8 cellular contexts compared by ENCODE assay signal in genomic region chr17:48816438-48816773, GRCh38. TPM values are rescaled to one million over a fixed set of nuclear protein-coding genes. Genes with fewer than 3 reads are reported as not detected.
DNase-seq lines count a peak whose midpoint lies in the region; ATAC-seq, FAIRE-seq and TF ChIP-seq lines count a peak whose summit lies in the region.

No MANE protein-coding gene starts in this region.

- no peaks in the 10 kb centered on the region for H3K36me3 ChIP-seq in keratinocyte (ENCODE audit: control insufficient read depth in 2 of 2, extremely low read depth in 1 of 2, insufficient read depth in 2 of 2, low read length in 2 of 2)
- no peaks in the 10 kb centered on the region for H3K36me3 ChIP-seq in subcutaneous abdominal adipose tissue (ENCODE audit: control insufficient read depth in 5 of 5, insufficient read depth in 5 of 5, low read length in 5 of 5)
- H3K36me3 ChIP-seq in mucosa of descending colon (ENCODE audit: low read depth): no peaks in the 10 kb centered on the region

- no peaks in the 10 kb centered on the region for H3K79me2 ChIP-seq in keratinocyte (ENCODE audit: control insufficient read depth, insufficient read depth, low read length)

- H3K4me3 ChIP-seq in keratinocyte (ENCODE audit: control insufficient read depth in 2 of 3, extremely low read depth in 1 of 3, insufficient read depth in 2 of 3, low read depth in 1 of 3, low read length in 3 of 3) (peak overlapping the region in 1 of 3 experiments; percentile 42), subcutaneous abdominal adipose tissue (ENCODE audit: low read depth in 1 of 5, low read length in 5 of 5) (peak overlapping the region in 4 of 5 donors; percentile 56 to 69 (median 58)), mucosa of descending colon (no peak overlapping the region)

- POLR2A ChIA-PET in activated CD4-positive, alpha-beta T cell treated with anti-CD3 and anti-CD28 coated beads, Interleukin-2, amount 10 ng/mL, durations not matched to agents 7 days and 5 days (lab: Charles Lee): no interaction called here

- ATAC-seq in mucosa of descending colon: no peak

- H3K9me3 ChIP-seq in keratinocyte (ENCODE audit: control insufficient read depth, low read depth, low read length) (no peaks in the 10 kb centered on the region), subcutaneous abdominal adipose tissue (ENCODE audit: control insufficient read depth in 5 of 5, low read length in 5 of 5) (no peaks in the 10 kb centered on the region), mucosa of descending colon (no peaks in the 10 kb centered on the region)

- peaks cover 59% of the 10 kb centered on the region for H3K27me3 Mint-ChIP-seq in activated CD4-positive, alpha-beta T cell treated with anti-CD3 and anti-CD28 coated beads, Interleukin-2, amount 10 ng/mL, durations not matched to agents 7 days and 5 days
- peaks cover 64% of the 10 kb centered on the region for H3K27me3 Mint-ChIP-seq in activated T-helper 1 cell treated with anti-CD3 and anti-CD28 coated beads, Interleukin-12 subunit alpha, Interleukin-12 subunit beta, Interleukin-2, Interleukin-4 antibody, amounts not matched to agents 30 ng/mL and 10 ng/mL and 1 ng/mL, durations not matched to agents 14 hours and 24 hours and 36 hours (ENCODE audit: insufficient read depth)

- intact Hi-C loops in activated T-helper 1 cell treated with anti-CD3 and anti-CD28 coated beads, Interleukin-12 subunit alpha, Interleukin-12 subunit beta, Interleukin-2, Interleukin-4 antibody, amounts not matched to agents 30 ng/mL and 10 ng/mL and 1 ng/mL, durations not matched to agents 14 hours and 24 hours and 36 hours (cut with micrococcal nuclease): no loop called here
- intact Hi-C loops in mucosa of descending colon (cut with DNase I, micrococcal nuclease): no loop called here

- FAIRE-seq in keratinocyte (lab: Jason Lieb, UNC): no peak

- peaks cover 16% of the 10 kb centered on the region for H3K4me1 Mint-ChIP-seq in activated CD4-positive, alpha-beta T cell treated with anti-CD3 and anti-CD28 coated beads, Interleukin-2, amount 10 ng/mL, durations not matched to agents 7 days and 5 days
- H3K4me1 Mint-ChIP-seq in activated T-helper 1 cell treated with anti-CD3 and anti-CD28 coated beads, Interleukin-12 subunit alpha, Interleukin-12 subunit beta, Interleukin-2, Interleukin-4 antibody, amounts not matched to agents 30 ng/mL and 10 ng/mL and 1 ng/mL, durations not matched to agents 14 hours and 24 hours and 36 hours (ENCODE audit: low read depth): peaks cover 18% of the 10 kb centered on the region

- no peak overlapping the region for H3K9ac ChIP-seq in keratinocyte (ENCODE audit: control insufficient read depth, extremely low read depth, insufficient read depth, low read length)
- peak overlapping the region in 2 of 5 donors; percentile 3 to 20 for H3K9ac ChIP-seq in subcutaneous abdominal adipose tissue (ENCODE audit: low read length in 5 of 5)

- DNase-seq in activated CD4-positive, alpha-beta T cell treated with anti-CD3 and anti-CD28 coated beads, Interleukin-2, amount 10 ng/mL, durations not matched to agents 7 days and 5 days: no peak
- no peak for DNase-seq in activated CD4-positive, alpha-beta T cell treated with anti-CD3 and anti-CD28 coated beads, Interleukin-2, amount 50 U/mL, for 1 hour
- no peak for DNase-seq in activated T-helper 1 cell treated with anti-CD3 and anti-CD28 coated beads, Interleukin-12 subunit alpha, Interleukin-12 subunit beta, Interleukin-2, Interleukin-4 antibody, amounts not matched to agents 30 ng/mL and 10 ng/mL and 1 ng/mL, durations not matched to agents 14 hours and 24 hours and 36 hours (ENCODE audit: low spot score)
- DNase-seq in keratinocyte (ENCODE audit: low read depth, low spot score): no peak
- DNase-seq in mucosa of descending colon: no peak
- DNase-seq in SW 1271 (lab: John Stamatoyannopoulos, UW): no peak
- no peak for DNase-seq in hepatic stellate cell (ENCODE audit: low spot score)

- peaks cover 9% of the 10 kb centered on the region for H3K4me1 ChIP-seq in keratinocyte (ENCODE audit: control insufficient read depth, extremely low read depth, insufficient read depth, low read length)
- H3K4me1 ChIP-seq in subcutaneous abdominal adipose tissue (ENCODE audit: control insufficient read depth in 5 of 5, insufficient read depth in 5 of 5, low read length in 5 of 5): peaks cover 3 to 14% (median 13%) of the 10 kb centered on the region in 5 donors
- peaks cover 19% of the 10 kb centered on the region for H3K4me1 ChIP-seq in mucosa of descending colon (ENCODE audit: low read depth)

- no peaks in the 10 kb centered on the region for H3K36me3 Mint-ChIP-seq in activated CD4-positive, alpha-beta T cell treated with anti-CD3 and anti-CD28 coated beads, Interleukin-2, amount 10 ng/mL, durations not matched to agents 7 days and 5 days (ENCODE audit: low read depth)
- no peaks in the 10 kb centered on the region for H3K36me3 Mint-ChIP-seq in activated T-helper 1 cell treated with anti-CD3 and anti-CD28 coated beads, Interleukin-12 subunit alpha, Interleukin-12 subunit beta, Interleukin-2, Interleukin-4 antibody, amounts not matched to agents 30 ng/mL and 10 ng/mL and 1 ng/mL, durations not matched to agents 14 hours and 24 hours and 36 hours (ENCODE audit: low read depth)

- CTCF ChIA-PET in activated CD4-positive, alpha-beta T cell treated with anti-CD3 and anti-CD28 coated beads, Interleukin-2, amount 10 ng/mL, durations not matched to agents 7 days and 5 days (lab: Charles Lee): interaction anchor here (0.8 to 9.4 kb wide), 5 partner anchors 9 to 62 kb away, joined by 3 to 96 read pairs (median 4); no protein-coding TSS in a partner anchor

- peak overlapping the region; percentile 67 for H3K4me3 Mint-ChIP-seq in activated CD4-positive, alpha-beta T cell treated with anti-CD3 and anti-CD28 coated beads, Interleukin-2, amount 10 ng/mL, durations not matched to agents 7 days and 5 days
- peak overlapping the region; percentile 81 for H3K4me3 Mint-ChIP-seq in activated T-helper 1 cell treated with anti-CD3 and anti-CD28 coated beads, Interleukin-12 subunit alpha, Interleukin-12 subunit beta, Interleukin-2, Interleukin-4 antibody, amounts not matched to agents 30 ng/mL and 10 ng/mL and 1 ng/mL, durations not matched to agents 14 hours and 24 hours and 36 hours

- H2AFZ ChIP-seq in keratinocyte (ENCODE audit: control insufficient read depth, low read length): peak overlapping the region; percentile 26

- H3K9me3 Mint-ChIP-seq in activated CD4-positive, alpha-beta T cell treated with anti-CD3 and anti-CD28 coated beads, Interleukin-2, amount 10 ng/mL, durations not matched to agents 7 days and 5 days: no peaks in the 10 kb centered on the region
- no peaks in the 10 kb centered on the region for H3K9me3 Mint-ChIP-seq in activated T-helper 1 cell treated with anti-CD3 and anti-CD28 coated beads, Interleukin-12 subunit alpha, Interleukin-12 subunit beta, Interleukin-2, Interleukin-4 antibody, amounts not matched to agents 30 ng/mL and 10 ng/mL and 1 ng/mL, durations not matched to agents 14 hours and 24 hours and 36 hours

- H3K27ac ChIP-seq in keratinocyte (ENCODE audit: control insufficient read depth, insufficient read depth, low read length) (no peak overlapping the region), subcutaneous abdominal adipose tissue (ENCODE audit: low read depth, low read length) (no peak overlapping the region)

- H3K9me1 ChIP-seq in keratinocyte (ENCODE audit: control insufficient read depth, extremely low read depth, insufficient read depth, low read length): no peaks in the 10 kb centered on the region

- H3K4me2 ChIP-seq in keratinocyte (ENCODE audit: control insufficient read depth, extremely low read depth, insufficient read depth, low read depth, low read length): peak overlapping the region; percentile 73

- H4K20me1 ChIP-seq in keratinocyte (ENCODE audit: control insufficient read depth, extremely low read depth, insufficient read depth, low read length): no peaks in the 10 kb centered on the region

- H3K27me3 ChIP-seq in keratinocyte (ENCODE audit: control insufficient read depth, extremely low read depth, insufficient read depth, low read length) (peaks cover 41% of the 10 kb centered on the region), subcutaneous abdominal adipose tissue (ENCODE audit: control insufficient read depth in 5 of 5, insufficient read depth in 4 of 5, low read length in 5 of 5) (peaks cover 5 to 11% (median 9%) of the 10 kb centered on the region in 5 donors)

- no peak overlapping the region for H3K27ac Mint-ChIP-seq in activated CD4-positive, alpha-beta T cell treated with anti-CD3 and anti-CD28 coated beads, Interleukin-2, amount 10 ng/mL, durations not matched to agents 7 days and 5 days
- no peak overlapping the region for H3K27ac Mint-ChIP-seq in activated T-helper 1 cell treated with anti-CD3 and anti-CD28 coated beads, Interleukin-12 subunit alpha, Interleukin-12 subunit beta, Interleukin-2, Interleukin-4 antibody, amounts not matched to agents 30 ng/mL and 10 ng/mL and 1 ng/mL, durations not matched to agents 14 hours and 24 hours and 36 hours

- TF ChIP-seq CTCF in keratinocyte (optimal IDR thresholded peaks at IDR 0.05 in 1 of 3, IDR thresholded peaks at IDR 0.05 in 1 of 3, conservative IDR thresholded peaks at IDR 0.05 in 1 of 3; ENCODE audit: extremely low read depth in 1 of 3, insufficient read depth in 2 of 3, low read length in 3 of 3) (no peak), mucosa of descending colon (IDR thresholded peaks at IDR 0.05) (no peak)

- dilution Hi-C loops in keratinocyte (cut with MboI; ENCODE audit: extremely low pct_ligation_motif_present, low sequenced_read_pairs): loop anchor here (10.0 kb wide), 1 partner anchor 68 kb away; no protein-coding TSS in a partner anchor

RNA-seq across cellular contexts. Expression of gene TTLL6, which starts 0.6 kb away (rescaled TPM):
- not detected for total RNA-seq in activated CD4-positive, alpha-beta T cell treated with anti-CD3 and anti-CD28 coated beads, Interleukin-2, amount 10 ng/mL, durations not matched to agents 7 days and 5 days
- not detected in 2 replicates for total RNA-seq in activated T-helper 1 cell treated with anti-CD3 and anti-CD28 coated beads, Interleukin-12 subunit alpha, Interleukin-12 subunit beta, Interleukin-2, Interleukin-4 antibody, amounts not matched to agents 30 ng/mL and 10 ng/mL and 1 ng/mL, durations not matched to agents 14 hours and 24 hours and 36 hours
- not detected in 3 replicates for polyA plus RNA-seq in keratinocyte
- polyA plus RNA-seq in keratinocyte (2011; ENCODE audit: low read depth): not detected
- polyA plus RNA-seq in keratinocyte (2011; cell fraction: cytosol; rRNA removed): not detected in 2 replicates
- not detected in 2 replicates for polyA plus RNA-seq in keratinocyte (2011; cell fraction: nucleus; rRNA removed)
- polyA plus RNA-seq in keratinocyte (2012; ENCODE audit: low replicate concordance): not detected in 2 replicates
- polyA minus RNA-seq in keratinocyte: not detected in 3 replicates
- not detected for polyA minus RNA-seq in keratinocyte (2011; cell fraction: cytosol; rRNA and poly(A)+ RNA removed)
- not detected in 2 replicates for polyA minus RNA-seq in keratinocyte (2011; cell fraction: nucleus; rRNA and poly(A)+ RNA removed)
- 10 to 100 TPM; 10.7 to 25.1 (median 12.2) TPM for total RNA-seq in mucosa of descending colon

RNA-seq across cellular contexts. Expression of gene CALCOCO2, which starts 14.4 kb away (rescaled TPM):
- total RNA-seq in activated CD4-positive, alpha-beta T cell treated with anti-CD3 and anti-CD28 coated beads, Interleukin-2, amount 10 ng/mL, durations not matched to agents 7 days and 5 days: 100 to 1,000 TPM; 171 to 214 TPM
- 50.3 and 57.9 TPM in 2 replicates for total RNA-seq in activated T-helper 1 cell treated with anti-CD3 and anti-CD28 coated beads, Interleukin-12 subunit alpha, Interleukin-12 subunit beta, Interleukin-2, Interleukin-4 antibody, amounts not matched to agents 30 ng/mL and 10 ng/mL and 1 ng/mL, durations not matched to agents 14 hours and 24 hours and 36 hours
- 58.8 to 79.7 TPM (median 76.0 TPM) in 3 replicates for polyA plus RNA-seq in keratinocyte
- 222 TPM for polyA plus RNA-seq in keratinocyte (2011; ENCODE audit: low read depth)
- polyA plus RNA-seq in keratinocyte (2011; cell fraction: cytosol; rRNA removed): 39.4 and 73.6 TPM in 2 replicates
- polyA plus RNA-seq in keratinocyte (2011; cell fraction: nucleus; rRNA removed): 56.5 and 59.7 TPM in 2 replicates
- 49.9 and 67.9 TPM in 2 replicates for polyA plus RNA-seq in keratinocyte (2012; ENCODE audit: low replicate concordance)
- 34.6 to 129 TPM (median 106 TPM) in 3 replicates for polyA minus RNA-seq in keratinocyte
- polyA minus RNA-seq in keratinocyte (2011; cell fraction: cytosol; rRNA and poly(A)+ RNA removed): 31.8 TPM
- polyA minus RNA-seq in keratinocyte (2011; cell fraction: nucleus; rRNA and poly(A)+ RNA removed): 15.5 and 49.6 TPM in 2 replicates
- total RNA-seq in mucosa of descending colon: 100 to 1,000 TPM; 181 to 296 (median 224) TPM

Comparison
In these comparisons a context has a peak if more than half of its experiments do, and no peak if none do; other contexts are left out.
1. RNA of gene TTLL6, which starts 0.6 kb away (total RNA-seq): 10.7 to 25.1 TPM in mucosa of descending colon; not detected in activated CD4-positive, alpha-beta T cell treated with anti-CD3 and anti-CD28 coated beads, Interleukin-2, amount 10 ng/mL, durations not matched to agents 7 days and 5 days and not detected in activated T-helper 1 cell treated with anti-CD3 and anti-CD28 coated beads, Interleukin-12 subunit alpha, Interleukin-12 subunit beta, Interleukin-2, Interleukin-4 antibody, amounts not matched to agents 30 ng/mL and 10 ng/mL and 1 ng/mL, durations not matched to agents 14 hours and 24 hours and 36 hours; every median in the first group is over 10 times any median in the second.